ENCODE assay signal across 9 cellular contexts in genomic region chr16:17471745-17472075, GRCh38. TPM values are rescaled to one million over a fixed set of nuclear protein-coding genes. Genes with fewer than 3 reads are reported as not detected.
DNase-seq lines count a peak whose midpoint lies in the region; ATAC-seq and TF ChIP-seq lines count a peak whose summit lies in the region.
"Had no signal": no experiment of that assay in that cellular context is flagged by ENCODE, and none has a peak within 500 bp of the region (broad histone marks: within the 10 kb centered on the region; RNA-seq: fewer than 3 reads in every experiment).

No MANE protein-coding gene starts in this region.

- peak overlapping the region; percentile 10 to 70 for H3K27ac Mint-ChIP-seq in T-cell

- CTCF ChIA-PET in T-cell (lab: Charles Lee), result no interaction called here

- H3K27ac ChIP-seq in foreskin keratinocyte, result peak overlapping the region; percentile 95
- peak overlapping the region in 11 of 21 experiments; percentile 3 to 90 (median 60) for H3K27ac ChIP-seq in skin epidermis

- H3K27me3 Mint-ChIP-seq in T-cell, result no peaks in the 10 kb centered on the region

- H3K4me3 Mint-ChIP-seq in T-cell, result peak overlapping the region; percentile 76 to 78 (median 77)

- H3K4me1 ChIP-seq in foreskin keratinocyte, result peaks cover 13% of the 10 kb centered on the region

- TF ChIP-seq CTCF in foreskin keratinocyte (conservative IDR thresholded peaks at IDR 0.05), result no peak

- H3K4me1 Mint-ChIP-seq in T-cell, result peaks cover 50 to 58% (median 52%) of the 10 kb centered on the region in 3 donors

- H3K27me3 ChIP-seq in foreskin keratinocyte, result no peaks in the 10 kb centered on the region

- no peak for ATAC-seq in T-cell (replicated peaks in 1 of 4)
- ATAC-seq in foreskin keratinocyte, result peak; percentile 6
- no peak for ATAC-seq in GM18867 (IDR thresholded peaks at IDR 0.05; ENCODE audit: unreplicated experiment)
- no peak for ATAC-seq in GM18873 (IDR thresholded peaks at IDR 0.05; ENCODE audit: low FRiP score, unreplicated experiment)

- POLR2A ChIA-PET in T-cell (lab: Charles Lee), result interaction anchor here in 1 of 2 donors (0.5 kb wide), 1 partner anchor 120 kb away, joined by 3 read pairs; no protein-coding TSS in a partner anchor

- DNase-seq in EL, result peak; percentile 62
- DNase-seq in T-cell, result no peak
- DNase-seq in foreskin keratinocyte, result no peak
- no peak for DNase-seq in DMS153 treated with DMSO at 0.1 percent for 48 hours (lab: John Stamatoyannopoulos, UW; ENCODE audit: unreplicated experiment)
- no peak for DNase-seq in NCI-H1048 (lab: John Stamatoyannopoulos, UW)
- DNase-seq: NCI-H510A treated with DMSO at 0.1 percent for 48 hours had no signal

- H3K36me3 Mint-ChIP-seq in T-cell, result peaks cover 15% of the 10 kb centered on the region

- no peak overlapping the region for H3K4me3 ChIP-seq in skin epidermis

- H3K9me3 Mint-ChIP-seq in T-cell, result no peaks in the 10 kb centered on the region

RNA-seq across cellular contexts. Expression of gene XYLT1, which starts 0.9 kb away (rescaled TPM):
- total RNA-seq in T-cell (10 to 100 TPM; 25.8 to 70.6 (median 57.8) TPM), foreskin keratinocyte (11.5 and 21.9 TPM in 2 replicates)
- 2.4 and 3.2 TPM in 2 replicates for polyA plus RNA-seq in foreskin keratinocyte
